1 cellular context compared by ENCODE assay signal in the genomic region with DNA sequence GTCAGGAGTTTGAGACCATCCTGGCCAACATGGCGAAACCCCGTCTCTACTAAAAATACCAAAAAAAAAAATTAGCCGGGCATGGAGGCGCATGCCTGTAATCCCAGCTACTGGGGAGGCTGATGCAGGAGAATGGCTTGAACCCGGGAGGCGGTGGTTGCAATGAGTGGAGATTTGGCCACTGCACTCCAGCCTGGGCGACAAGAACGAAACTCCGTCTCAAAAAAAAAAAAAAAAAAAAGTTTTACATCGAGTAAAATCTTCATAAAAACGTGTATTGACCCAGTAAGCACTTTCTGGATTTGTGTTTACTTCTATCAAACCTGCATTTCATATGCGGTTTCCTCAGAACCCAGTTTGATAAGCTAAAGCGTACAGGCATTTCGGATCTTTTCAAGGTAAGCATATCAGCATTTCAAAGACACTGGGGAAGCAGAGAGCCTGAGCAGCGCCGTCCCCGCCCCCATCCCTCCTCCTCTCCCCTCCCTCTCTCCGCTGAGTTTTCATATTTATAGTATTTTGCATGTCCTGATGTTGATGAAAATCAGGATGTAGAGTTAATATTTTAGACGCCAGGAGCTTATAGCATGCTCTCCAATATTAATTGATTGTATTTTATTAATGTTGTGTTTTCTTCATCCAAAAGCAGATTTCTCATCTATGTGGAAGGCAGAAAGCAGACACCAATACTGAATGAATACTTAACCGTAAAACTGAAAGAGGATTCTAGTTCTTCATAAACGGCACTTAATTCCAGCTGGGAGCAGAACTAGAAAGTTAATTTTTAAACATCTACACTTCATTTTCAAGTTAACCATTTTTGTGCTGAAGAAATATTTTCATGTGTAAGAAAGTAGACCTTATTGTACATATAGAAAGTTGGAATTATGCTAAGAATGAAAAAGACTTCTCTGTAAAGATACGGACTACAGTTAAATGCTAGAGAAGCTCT.
TF ChIP-seq lines count a peak whose summit lies in the region.

No MANE protein-coding gene starts in this region.

TF ChIP-seq in K562, 482 proteins besides CTCF, POLR2A, EP300 and RAD21 (continued from another document):
- TF ChIP-seq ZSCAN32 (CRISPR knock-in tag; IDR thresholded peaks at IDR 0.05), result no peak
- no peak for TF ChIP-seq SMARCB1 (IDR thresholded peaks at IDR 0.05; ENCODE audit: insufficient read length, low read depth)
- TF ChIP-seq KDM2B (CRISPR knock-in tag; IDR thresholded peaks at IDR 0.05), result no peak
- peak; percentile 28; the same call in 1 of the 2 replicates for TF ChIP-seq ZNF316 (IDR thresholded peaks at IDR 0.05)
